ENCODE assay signal across 12 cellular contexts in the genomic region with DNA sequence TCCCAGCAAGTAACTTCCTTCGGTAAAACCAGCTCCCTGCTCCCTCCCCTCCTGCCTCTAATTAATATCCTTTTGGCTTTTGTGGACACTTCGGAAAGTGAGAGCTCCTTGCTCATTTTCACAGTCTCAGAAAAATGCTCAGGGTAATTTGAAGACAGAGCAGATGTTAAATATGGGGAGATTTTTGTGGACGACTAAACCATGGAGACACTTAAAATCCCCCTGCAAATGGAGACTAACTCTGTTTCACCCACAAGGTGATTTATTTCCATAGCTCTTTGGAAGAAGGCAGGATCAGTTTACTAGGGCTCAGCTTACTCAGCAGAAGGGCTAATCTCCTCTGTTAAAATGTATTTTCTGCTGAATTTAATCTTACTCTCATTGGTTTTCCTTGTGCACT. TPM values are rescaled to one million over a fixed set of nuclear protein-coding genes. Genes with fewer than 3 reads are reported as not detected.
A peak's percentile ranks its signal among the peaks of the same experiment; 100 is the strongest.
DNase-seq lines count a peak whose midpoint lies in the region; FAIRE-seq and TF ChIP-seq lines count a peak whose summit lies in the region.
"Had no signal": no experiment of that assay in that cellular context is flagged by ENCODE, and none has a peak within 500 bp of the region (broad histone marks: within the 10 kb centered on the region; RNA-seq: fewer than 3 reads in every experiment).

No MANE protein-coding gene starts in this region.

- H3K36me3 ChIP-seq in trophoblast cell (ENCODE audit: control insufficient read depth in 1 of 2, insufficient read depth in 2 of 2, low read length in 2 of 2), result no peaks in the 10 kb centered on the region

- POLR2A ChIA-PET in HEK293T (lab: Yijun Ruan, JAX), result interaction anchor here (5.2 kb wide), 1 partner anchor 12 kb away, joined by 52 read pairs; a partner anchor contains a TSS

- H2AK5ac ChIP-seq in trophoblast cell (ENCODE audit: low read length), result no peak overlapping the region

- no peak overlapping the region for H4K8ac ChIP-seq in trophoblast cell (ENCODE audit: low read depth, low read length)

- H3K4me1 ChIP-seq in trophoblast cell (ENCODE audit: control insufficient read depth in 1 of 2, insufficient read depth in 2 of 2, low read length in 2 of 2), result peaks cover 0 to 5% of the 10 kb centered on the region in 2 experiments

- H3K4me2 ChIP-seq in trophoblast cell (ENCODE audit: low read length), result no peak overlapping the region

- no peak overlapping the region for H3K23ac ChIP-seq in trophoblast cell (ENCODE audit: low read length)

- DNase-seq in HEK293T (ENCODE audit: extremely low spot score) (no peak), NCI-H2171 treated with DMSO at 0.1 percent for 48 hours (lab: John Stamatoyannopoulos, UW) (peak; percentile 67), trophoblast cell (no peak), ureter (ENCODE audit: low spot score) (no peak), KG1 (lab: John Stamatoyannopoulos, UW) (no peak)
- DNase-seq in activated naive CD4-positive, alpha-beta T cell (lab: John Stamatoyannopoulos, UW), result no peak
- DNase-seq: CD8-positive, alpha-beta T cell; Kasumi-1; NCI-H1930; SHP77 had no signal

- no peak overlapping the region for H3K4ac ChIP-seq in trophoblast cell (ENCODE audit: low read depth, low read length)

- peak overlapping the region; percentile 86 for H2BK120ac ChIP-seq in trophoblast cell (ENCODE audit: insufficient read depth, low read length, poor library complexity)

- H4K91ac ChIP-seq in trophoblast cell (ENCODE audit: low read depth, low read length), result no peak overlapping the region

- no peak overlapping the region for H2AFZ ChIP-seq in trophoblast cell (ENCODE audit: insufficient read depth, low read length, poor library complexity)

- H3K27ac ChIP-seq in trophoblast cell (ENCODE audit: low read depth, low read length), result peak overlapping the region; percentile 94

- H3K14ac ChIP-seq in trophoblast cell (ENCODE audit: low read length), result no peak overlapping the region

- no peak overlapping the region for H3K4me3 ChIP-seq in trophoblast cell (ENCODE audit: low read depth, low read length)

- H2BK5ac ChIP-seq in trophoblast cell (ENCODE audit: low read depth, low read length, poor library complexity), result peak overlapping the region; percentile 40

- H3K79me2 ChIP-seq in trophoblast cell (ENCODE audit: control insufficient read depth, insufficient read depth, low read length, poor library complexity), result no peaks in the 10 kb centered on the region

- H3K18ac ChIP-seq in trophoblast cell (ENCODE audit: low read length), result no peak overlapping the region

- H4K12ac ChIP-seq in trophoblast cell (ENCODE audit: low read depth, low read length), result no peak overlapping the region

- H3K9me3 ChIP-seq in trophoblast cell (ENCODE audit: insufficient read depth, low read depth, low read length), result no peaks in the 10 kb centered on the region

- CTCF ChIA-PET in HEK293T (lab: Yijun Ruan, JAX), result interaction anchor here (1.6 kb wide), 1 partner anchor 8 kb away, joined by 3 read pairs; no protein-coding TSS in a partner anchor

- peak overlapping the region; percentile 22 for H2BK12ac ChIP-seq in trophoblast cell (ENCODE audit: low read length)

- peak; percentile 10 for FAIRE-seq in colon (lab: Jason Lieb, UNC)
- FAIRE-seq: RCC 7860 had no signal

- no CpG with 5 or more reads among the region's 3 CpGs for WGBS in trophoblast cell (ENCODE audit: extremely low coverage, insufficient coverage, insufficient read length)

- H3K27me3 ChIP-seq in trophoblast cell (ENCODE audit: insufficient read depth, low read length), result no peaks in the 10 kb centered on the region

- H3K9ac ChIP-seq in trophoblast cell (ENCODE audit: low read length), result no peak overlapping the region

- peaks cover 25% of the 10 kb centered on the region for H3K79me1 ChIP-seq in trophoblast cell (ENCODE audit: low read length)

TF ChIP-seq in HEK293T, 16 proteins besides CTCF, POLR2A, EP300 and RAD21:
- TF ChIP-seq FOXM1 (IDR thresholded peaks at IDR 0.05; ENCODE audit: borderline replicate concordance) (no peak), NFRKB (IDR thresholded peaks at IDR 0.05) (no peak), SUZ12 (IDR thresholded peaks at IDR 0.05) (no peak), BHLHE40 (IDR thresholded peaks at IDR 0.05; ENCODE audit: borderline replicate concordance) (no peak), FOXA1 (IDR thresholded peaks at IDR 0.05) (no peak), ELF4 (IDR thresholded peaks at IDR 0.05) (no peak), L3MBTL2 (conservative IDR thresholded peaks at IDR 0.05) (no peak)
- TF ChIP-seq, protein P1, sequence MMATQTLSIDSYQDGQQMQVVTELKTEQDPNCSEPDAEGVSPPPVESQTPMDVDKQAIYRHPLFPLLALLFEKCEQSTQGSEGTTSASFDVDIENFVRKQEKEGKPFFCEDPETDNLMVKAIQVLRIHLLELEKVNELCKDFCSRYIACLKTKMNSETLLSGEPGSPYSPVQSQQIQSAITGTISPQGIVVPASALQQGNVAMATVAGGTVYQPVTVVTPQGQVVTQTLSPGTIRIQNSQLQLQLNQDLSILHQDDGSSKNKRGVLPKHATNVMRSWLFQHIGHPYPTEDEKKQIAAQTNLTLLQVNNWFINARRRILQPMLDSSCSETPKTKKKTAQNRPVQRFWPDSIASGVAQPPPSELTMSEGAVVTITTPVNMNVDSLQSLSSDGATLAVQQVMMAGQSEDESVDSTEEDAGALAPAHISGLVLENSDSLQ (IDR thresholded peaks at IDR 0.05), result peak; percentile 79

RNA-seq across cellular contexts. Expression of a gene that starts 12.2 kb away (rescaled TPM):
- 106 and 109 TPM in 2 replicates for polyA plus RNA-seq in trophoblast cell (2013)
- total RNA-seq in ureter, result 27.5 TPM
